ENCODE assay signal across 1 cellular context in the genomic region with DNA sequence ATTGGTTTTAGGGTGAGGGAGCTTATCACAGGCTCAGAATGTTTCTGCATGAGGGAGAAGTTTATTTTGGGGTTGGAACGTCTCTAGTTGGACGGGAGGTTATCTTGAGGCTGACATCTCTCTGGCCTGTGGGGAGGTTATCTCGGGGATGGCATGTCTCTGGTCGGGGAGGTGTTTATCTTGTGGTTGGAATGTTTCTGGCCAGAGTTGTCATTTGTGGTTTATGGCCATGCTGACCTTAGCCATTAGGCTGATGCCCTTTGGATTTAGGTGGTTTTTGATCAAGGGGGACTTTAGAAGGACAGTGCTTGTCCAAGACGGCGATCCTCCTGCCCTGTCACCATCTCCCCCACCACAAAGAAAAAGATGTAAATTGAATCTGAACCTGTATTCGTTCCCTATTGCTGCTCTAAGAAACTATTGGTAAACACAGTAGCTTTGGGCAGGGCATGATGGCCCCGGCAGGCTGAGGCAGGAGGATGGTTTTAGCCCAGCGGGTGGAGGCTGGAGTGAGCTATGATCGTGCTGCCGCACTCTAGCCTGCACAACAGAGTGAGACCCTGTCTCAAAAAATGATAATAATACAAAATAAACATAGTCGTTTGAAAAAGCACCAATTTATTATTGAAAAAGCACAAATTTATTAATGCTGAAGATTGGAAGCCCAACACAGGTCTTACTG.
TF ChIP-seq lines count a peak whose summit lies in the region.

No MANE protein-coding gene starts in this region.

TF ChIP-seq in HepG2, 621 proteins besides CTCF, POLR2A, EP300 and RAD21 (continues in another document):
- TF ChIP-seq NFE2L1 (CRISPR knock-in tag; IDR thresholded peaks at IDR 0.05; ENCODE audit: borderline replicate concordance) = no peak
- TF ChIP-seq HOXA7 (CRISPR knock-in tag; IDR thresholded peaks at IDR 0.05) = no peak
- no peak for TF ChIP-seq ZNF496 (CRISPR knock-in tag; IDR thresholded peaks at IDR 0.05; ENCODE audit: insufficient replicate concordance)
- TF ChIP-seq DR1 (CRISPR knock-in tag; IDR thresholded peaks at IDR 0.05) = no peak
- TF ChIP-seq ZNF629 (CRISPR knock-in tag; conservative IDR thresholded peaks at IDR 0.05) = no peak
- no peak for TF ChIP-seq ZNF230 (CRISPR knock-in tag; IDR thresholded peaks at IDR 0.05)
- TF ChIP-seq PAWR (CRISPR knock-in tag; IDR thresholded peaks at IDR 0.05; ENCODE audit: borderline replicate concordance) = no peak
- no peak for TF ChIP-seq U2AF2 (IDR thresholded peaks at IDR 0.05; ENCODE audit: low read depth, low read length)
- no peak for TF ChIP-seq POLR2G (IDR thresholded peaks at IDR 0.05; ENCODE audit: low read depth, low read length)
- peak; percentile 40; the same call in 1 of the 2 replicates for TF ChIP-seq NCOA2 (CRISPR knock-in tag; IDR thresholded peaks at IDR 0.05)
- no peak for TF ChIP-seq SP4 (CRISPR knock-in tag; IDR thresholded peaks at IDR 0.05)
- no peak for TF ChIP-seq ZNF552 (CRISPR knock-in tag; IDR thresholded peaks at IDR 0.05; ENCODE audit: borderline replicate concordance)
- TF ChIP-seq NR2F1 (CRISPR knock-in tag; IDR thresholded peaks at IDR 0.05) = peak in 1 of 2 experiments; percentile 50; a peak in 2 of 4 replicates
- no peak for TF ChIP-seq ZNF441 (CRISPR knock-in tag; IDR thresholded peaks at IDR 0.05; ENCODE audit: borderline replicate concordance)
- TF ChIP-seq GPN1 (CRISPR knock-in tag; IDR thresholded peaks at IDR 0.05; ENCODE audit: borderline replicate concordance) = no peak
- TF ChIP-seq ZNF709 (CRISPR knock-in tag; IDR thresholded peaks at IDR 0.05) = no peak
- TF ChIP-seq ZNF24 (IDR thresholded peaks at IDR 0.05) = no peak
- no peak for TF ChIP-seq JARID2 (CRISPR knock-in tag; IDR thresholded peaks at IDR 0.05; ENCODE audit: insufficient replicate concordance)
- no peak for TF ChIP-seq EZH2 (conservative IDR thresholded peaks at IDR 0.05; ENCODE audit: low read depth, low read length)
- no peak; the same call in 1 of the 2 replicates for TF ChIP-seq CREM (IDR thresholded peaks at IDR 0.05)
- TF ChIP-seq CREM (CRISPR knock-in tag; IDR thresholded peaks at IDR 0.05) = no peak
- TF ChIP-seq ZEB1 (IDR thresholded peaks at IDR 0.05; ENCODE audit: insufficient replicate concordance, low read depth) = no peak
- no peak for TF ChIP-seq ZSCAN31 (CRISPR knock-in tag; IDR thresholded peaks at IDR 0.05; ENCODE audit: low read depth)
- TF ChIP-seq, protein P1, sequence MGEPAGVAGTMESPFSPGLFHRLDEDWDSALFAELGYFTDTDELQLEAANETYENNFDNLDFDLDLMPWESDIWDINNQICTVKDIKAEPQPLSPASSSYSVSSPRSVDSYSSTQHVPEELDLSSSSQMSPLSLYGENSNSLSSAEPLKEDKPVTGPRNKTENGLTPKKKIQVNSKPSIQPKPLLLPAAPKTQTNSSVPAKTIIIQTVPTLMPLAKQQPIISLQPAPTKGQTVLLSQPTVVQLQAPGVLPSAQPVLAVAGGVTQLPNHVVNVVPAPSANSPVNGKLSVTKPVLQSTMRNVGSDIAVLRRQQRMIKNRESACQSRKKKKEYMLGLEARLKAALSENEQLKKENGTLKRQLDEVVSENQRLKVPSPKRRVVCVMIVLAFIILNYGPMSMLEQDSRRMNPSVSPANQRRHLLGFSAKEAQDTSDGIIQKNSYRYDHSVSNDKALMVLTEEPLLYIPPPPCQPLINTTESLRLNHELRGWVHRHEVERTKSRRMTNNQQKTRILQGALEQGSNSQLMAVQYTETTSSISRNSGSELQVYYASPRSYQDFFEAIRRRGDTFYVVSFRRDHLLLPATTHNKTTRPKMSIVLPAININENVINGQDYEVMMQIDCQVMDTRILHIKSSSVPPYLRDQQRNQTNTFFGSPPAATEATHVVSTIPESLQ (CRISPR knock-in tag; conservative IDR thresholded peaks at IDR 0.05) = no peak
- TF ChIP-seq, protein P2, sequence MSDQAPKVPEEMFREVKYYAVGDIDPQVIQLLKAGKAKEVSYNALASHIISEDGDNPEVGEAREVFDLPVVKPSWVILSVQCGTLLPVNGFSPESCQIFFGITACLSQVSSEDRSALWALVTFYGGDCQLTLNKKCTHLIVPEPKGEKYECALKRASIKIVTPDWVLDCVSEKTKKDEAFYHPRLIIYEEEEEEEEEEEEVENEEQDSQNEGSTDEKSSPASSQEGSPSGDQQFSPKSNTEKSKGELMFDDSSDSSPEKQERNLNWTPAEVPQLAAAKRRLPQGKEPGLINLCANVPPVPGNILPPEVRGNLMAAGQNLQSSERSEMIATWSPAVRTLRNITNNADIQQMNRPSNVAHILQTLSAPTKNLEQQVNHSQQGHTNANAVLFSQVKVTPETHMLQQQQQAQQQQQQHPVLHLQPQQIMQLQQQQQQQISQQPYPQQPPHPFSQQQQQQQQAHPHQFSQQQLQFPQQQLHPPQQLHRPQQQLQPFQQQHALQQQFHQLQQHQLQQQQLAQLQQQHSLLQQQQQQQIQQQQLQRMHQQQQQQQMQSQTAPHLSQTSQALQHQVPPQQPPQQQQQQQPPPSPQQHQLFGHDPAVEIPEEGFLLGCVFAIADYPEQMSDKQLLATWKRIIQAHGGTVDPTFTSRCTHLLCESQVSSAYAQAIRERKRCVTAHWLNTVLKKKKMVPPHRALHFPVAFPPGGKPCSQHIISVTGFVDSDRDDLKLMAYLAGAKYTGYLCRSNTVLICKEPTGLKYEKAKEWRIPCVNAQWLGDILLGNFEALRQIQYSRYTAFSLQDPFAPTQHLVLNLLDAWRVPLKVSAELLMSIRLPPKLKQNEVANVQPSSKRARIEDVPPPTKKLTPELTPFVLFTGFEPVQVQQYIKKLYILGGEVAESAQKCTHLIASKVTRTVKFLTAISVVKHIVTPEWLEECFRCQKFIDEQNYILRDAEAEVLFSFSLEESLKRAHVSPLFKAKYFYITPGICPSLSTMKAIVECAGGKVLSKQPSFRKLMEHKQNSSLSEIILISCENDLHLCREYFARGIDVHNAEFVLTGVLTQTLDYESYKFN (CRISPR knock-in tag; conservative IDR thresholded peaks at IDR 0.05) = no peak
- TF ChIP-seq, protein P3, sequence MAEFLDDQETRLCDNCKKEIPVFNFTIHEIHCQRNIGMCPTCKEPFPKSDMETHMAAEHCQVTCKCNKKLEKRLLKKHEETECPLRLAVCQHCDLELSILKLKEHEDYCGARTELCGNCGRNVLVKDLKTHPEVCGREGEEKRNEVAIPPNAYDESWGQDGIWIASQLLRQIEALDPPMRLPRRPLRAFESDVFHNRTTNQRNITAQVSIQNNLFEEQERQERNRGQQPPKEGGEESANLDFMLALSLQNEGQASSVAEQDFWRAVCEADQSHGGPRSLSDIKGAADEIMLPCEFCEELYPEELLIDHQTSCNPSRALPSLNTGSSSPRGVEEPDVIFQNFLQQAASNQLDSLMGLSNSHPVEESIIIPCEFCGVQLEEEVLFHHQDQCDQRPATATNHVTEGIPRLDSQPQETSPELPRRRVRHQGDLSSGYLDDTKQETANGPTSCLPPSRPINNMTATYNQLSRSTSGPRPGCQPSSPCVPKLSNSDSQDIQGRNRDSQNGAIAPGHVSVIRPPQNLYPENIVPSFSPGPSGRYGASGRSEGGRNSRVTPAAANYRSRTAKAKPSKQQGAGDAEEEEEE (CRISPR knock-in tag; IDR thresholded peaks at IDR 0.05; ENCODE audit: borderline replicate concordance) = no peak
- TF ChIP-seq GABPB1 (CRISPR knock-in tag; IDR thresholded peaks at IDR 0.05) = no peak
- TF ChIP-seq, protein P4, sequence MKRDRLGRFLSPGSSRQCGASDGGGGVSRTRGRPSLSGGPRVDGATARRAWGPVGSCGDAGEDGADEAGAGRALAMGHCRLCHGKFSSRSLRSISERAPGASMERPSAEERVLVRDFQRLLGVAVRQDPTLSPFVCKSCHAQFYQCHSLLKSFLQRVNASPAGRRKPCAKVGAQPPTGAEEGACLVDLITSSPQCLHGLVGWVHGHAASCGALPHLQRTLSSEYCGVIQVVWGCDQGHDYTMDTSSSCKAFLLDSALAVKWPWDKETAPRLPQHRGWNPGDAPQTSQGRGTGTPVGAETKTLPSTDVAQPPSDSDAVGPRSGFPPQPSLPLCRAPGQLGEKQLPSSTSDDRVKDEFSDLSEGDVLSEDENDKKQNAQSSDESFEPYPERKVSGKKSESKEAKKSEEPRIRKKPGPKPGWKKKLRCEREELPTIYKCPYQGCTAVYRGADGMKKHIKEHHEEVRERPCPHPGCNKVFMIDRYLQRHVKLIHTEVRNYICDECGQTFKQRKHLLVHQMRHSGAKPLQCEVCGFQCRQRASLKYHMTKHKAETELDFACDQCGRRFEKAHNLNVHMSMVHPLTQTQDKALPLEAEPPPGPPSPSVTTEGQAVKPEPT (CRISPR knock-in tag; IDR thresholded peaks at IDR 0.05; ENCODE audit: low read depth) = no peak
- no peak for TF ChIP-seq ZNF530 (CRISPR knock-in tag; IDR thresholded peaks at IDR 0.05; ENCODE audit: low read depth)
- peak; percentile 60; the same call in 1 of the 2 replicates for TF ChIP-seq GATA4 (IDR thresholded peaks at IDR 0.05; ENCODE audit: borderline replicate concordance, low read depth)
- no peak for TF ChIP-seq ZNF83 (CRISPR knock-in tag; IDR thresholded peaks at IDR 0.05; ENCODE audit: borderline replicate concordance)
- TF ChIP-seq MBNL3 (CRISPR knock-in tag; conservative IDR thresholded peaks at IDR 0.05) = no peak
- TF ChIP-seq, protein P5, sequence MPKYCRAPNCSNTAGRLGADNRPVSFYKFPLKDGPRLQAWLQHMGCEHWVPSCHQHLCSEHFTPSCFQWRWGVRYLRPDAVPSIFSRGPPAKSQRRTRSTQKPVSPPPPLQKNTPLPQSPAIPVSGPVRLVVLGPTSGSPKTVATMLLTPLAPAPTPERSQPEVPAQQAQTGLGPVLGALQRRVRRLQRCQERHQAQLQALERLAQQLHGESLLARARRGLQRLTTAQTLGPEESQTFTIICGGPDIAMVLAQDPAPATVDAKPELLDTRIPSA (CRISPR knock-in tag; IDR thresholded peaks at IDR 0.05; ENCODE audit: borderline replicate concordance) = no peak
- TF ChIP-seq SMAD9 (CRISPR knock-in tag; IDR thresholded peaks at IDR 0.05) = no peak
- TF ChIP-seq IKZF1 (IDR thresholded peaks at IDR 0.05) = no peak
- no peak for TF ChIP-seq ZNF564 (CRISPR knock-in tag; IDR thresholded peaks at IDR 0.05)
- TF ChIP-seq, protein P6, sequence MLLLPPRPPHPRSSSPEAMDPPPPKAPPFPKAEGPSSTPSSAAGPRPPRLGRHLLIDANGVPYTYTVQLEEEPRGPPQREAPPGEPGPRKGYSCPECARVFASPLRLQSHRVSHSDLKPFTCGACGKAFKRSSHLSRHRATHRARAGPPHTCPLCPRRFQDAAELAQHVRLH (CRISPR knock-in tag; IDR thresholded peaks at IDR 0.05; ENCODE audit: borderline replicate concordance, low read depth) = no peak
- no peak for TF ChIP-seq ZNF446 (CRISPR knock-in tag; IDR thresholded peaks at IDR 0.05)
- no peak for TF ChIP-seq MTA1 (CRISPR knock-in tag; IDR thresholded peaks at IDR 0.05; ENCODE audit: borderline replicate concordance)
- no peak for TF ChIP-seq ZNF274 (CRISPR knock-in tag; IDR thresholded peaks at IDR 0.05)
- TF ChIP-seq RARA (CRISPR knock-in tag; IDR thresholded peaks at IDR 0.05) = 0 out of 2 replicates have a peak, but pooled peaks have one; percentile 46
- no peak for TF ChIP-seq ZNF296 (CRISPR knock-in tag; conservative IDR thresholded peaks at IDR 0.05)
- TF ChIP-seq SOX6 (IDR thresholded peaks at IDR 0.05) = no peak
- TF ChIP-seq SOX6 (CRISPR knock-in tag; IDR thresholded peaks at IDR 0.05) = no peak
- no peak for TF ChIP-seq CHD2 (IDR thresholded peaks at IDR 0.05; ENCODE audit: low read depth, low read length)
- TF ChIP-seq, protein P7, sequence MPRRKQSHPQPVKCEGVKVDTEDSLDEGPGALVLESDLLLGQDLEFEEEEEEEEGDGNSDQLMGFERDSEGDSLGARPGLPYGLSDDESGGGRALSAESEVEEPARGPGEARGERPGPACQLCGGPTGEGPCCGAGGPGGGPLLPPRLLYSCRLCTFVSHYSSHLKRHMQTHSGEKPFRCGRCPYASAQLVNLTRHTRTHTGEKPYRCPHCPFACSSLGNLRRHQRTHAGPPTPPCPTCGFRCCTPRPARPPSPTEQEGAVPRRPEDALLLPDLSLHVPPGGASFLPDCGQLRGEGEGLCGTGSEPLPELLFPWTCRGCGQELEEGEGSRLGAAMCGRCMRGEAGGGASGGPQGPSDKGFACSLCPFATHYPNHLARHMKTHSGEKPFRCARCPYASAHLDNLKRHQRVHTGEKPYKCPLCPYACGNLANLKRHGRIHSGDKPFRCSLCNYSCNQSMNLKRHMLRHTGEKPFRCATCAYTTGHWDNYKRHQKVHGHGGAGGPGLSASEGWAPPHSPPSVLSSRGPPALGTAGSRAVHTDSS (CRISPR knock-in tag; conservative IDR thresholded peaks at IDR 0.05) = no peak
- TF ChIP-seq, protein P8, sequence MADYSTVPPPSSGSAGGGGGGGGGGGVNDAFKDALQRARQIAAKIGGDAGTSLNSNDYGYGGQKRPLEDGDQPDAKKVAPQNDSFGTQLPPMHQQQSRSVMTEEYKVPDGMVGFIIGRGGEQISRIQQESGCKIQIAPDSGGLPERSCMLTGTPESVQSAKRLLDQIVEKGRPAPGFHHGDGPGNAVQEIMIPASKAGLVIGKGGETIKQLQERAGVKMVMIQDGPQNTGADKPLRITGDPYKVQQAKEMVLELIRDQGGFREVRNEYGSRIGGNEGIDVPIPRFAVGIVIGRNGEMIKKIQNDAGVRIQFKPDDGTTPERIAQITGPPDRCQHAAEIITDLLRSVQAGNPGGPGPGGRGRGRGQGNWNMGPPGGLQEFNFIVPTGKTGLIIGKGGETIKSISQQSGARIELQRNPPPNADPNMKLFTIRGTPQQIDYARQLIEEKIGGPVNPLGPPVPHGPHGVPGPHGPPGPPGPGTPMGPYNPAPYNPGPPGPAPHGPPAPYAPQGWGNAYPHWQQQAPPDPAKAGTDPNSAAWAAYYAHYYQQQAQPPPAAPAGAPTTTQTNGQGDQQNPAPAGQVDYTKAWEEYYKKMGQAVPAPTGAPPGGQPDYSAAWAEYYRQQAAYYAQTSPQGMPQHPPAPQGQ (CRISPR knock-in tag; IDR thresholded peaks at IDR 0.05; ENCODE audit: borderline replicate concordance) = no peak
- TF ChIP-seq, protein P9, sequence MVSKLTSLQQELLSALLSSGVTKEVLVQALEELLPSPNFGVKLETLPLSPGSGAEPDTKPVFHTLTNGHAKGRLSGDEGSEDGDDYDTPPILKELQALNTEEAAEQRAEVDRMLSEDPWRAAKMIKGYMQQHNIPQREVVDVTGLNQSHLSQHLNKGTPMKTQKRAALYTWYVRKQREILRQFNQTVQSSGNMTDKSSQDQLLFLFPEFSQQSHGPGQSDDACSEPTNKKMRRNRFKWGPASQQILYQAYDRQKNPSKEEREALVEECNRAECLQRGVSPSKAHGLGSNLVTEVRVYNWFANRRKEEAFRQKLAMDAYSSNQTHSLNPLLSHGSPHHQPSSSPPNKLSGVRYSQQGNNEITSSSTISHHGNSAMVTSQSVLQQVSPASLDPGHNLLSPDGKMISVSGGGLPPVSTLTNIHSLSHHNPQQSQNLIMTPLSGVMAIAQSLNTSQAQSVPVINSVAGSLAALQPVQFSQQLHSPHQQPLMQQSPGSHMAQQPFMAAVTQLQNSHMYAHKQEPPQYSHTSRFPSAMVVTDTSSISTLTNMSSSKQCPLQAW (CRISPR knock-in tag; IDR thresholded peaks at IDR 0.05) = no peak
- TF ChIP-seq SAFB2 (CRISPR knock-in tag; IDR thresholded peaks at IDR 0.05; ENCODE audit: borderline replicate concordance, low read depth) = no peak
- TF ChIP-seq FOXP1 (IDR thresholded peaks at IDR 0.05) = no peak
- 0 out of 2 replicates have a peak, but pooled peaks have one; percentile 9 for TF ChIP-seq FOXP1 (CRISPR knock-in tag; IDR thresholded peaks at IDR 0.05)
- no peak for TF ChIP-seq ZNF33B (CRISPR knock-in tag; IDR thresholded peaks at IDR 0.05)
- TF ChIP-seq ARNT2 (CRISPR knock-in tag; IDR thresholded peaks at IDR 0.05; ENCODE audit: low read depth) = no peak
- TF ChIP-seq PAX8 (CRISPR knock-in tag; IDR thresholded peaks at IDR 0.05; ENCODE audit: borderline replicate concordance) = no peak
